24 cellular contexts compared by ENCODE assay signal in the genomic region with DNA sequence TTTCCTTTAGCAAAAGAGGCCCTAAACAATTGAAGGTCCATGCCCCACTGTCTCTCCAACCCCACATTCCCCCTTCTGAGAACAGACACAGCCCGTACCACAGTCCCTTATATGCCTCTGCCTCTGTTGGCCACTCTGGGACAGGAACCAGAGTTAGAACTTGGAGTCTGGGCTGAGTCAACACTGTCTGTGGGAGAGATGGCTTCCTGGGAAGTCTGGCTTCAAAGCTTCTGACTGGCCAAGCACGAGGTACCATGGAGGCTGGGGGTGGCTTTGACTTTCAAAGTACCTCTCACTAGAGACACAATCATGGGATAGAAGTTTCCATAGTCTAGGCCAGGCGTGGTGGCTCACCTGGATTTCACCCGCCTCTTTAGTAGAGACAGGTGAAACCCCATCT. TPM values are rescaled to one million over a fixed set of nuclear protein-coding genes. Genes with fewer than 3 reads are reported as not detected.
DNase-seq lines count a peak whose midpoint lies in the region; ATAC-seq and TF ChIP-seq lines count a peak whose summit lies in the region.
"Had no signal": no experiment of that assay in that cellular context is flagged by ENCODE, and none has a peak within 500 bp of the region (broad histone marks: within the 10 kb centered on the region; RNA-seq: fewer than 3 reads in every experiment).

No MANE protein-coding gene starts in this region.

- no peaks in the 10 kb centered on the region for H3K9me3 ChIP-seq in ascending aorta
- no peaks in the 10 kb centered on the region for H3K9me3 ChIP-seq in gastroesophageal sphincter
- no peaks in the 10 kb centered on the region for H3K9me3 ChIP-seq in stomach
- H3K9me3 ChIP-seq: pancreas, tibial nerve had no signal

- H3K4me3 ChIP-seq in ascending aorta (no peak overlapping the region), gastroesophageal sphincter (no peak overlapping the region), stomach (no peak overlapping the region)
- H3K4me3 ChIP-seq: pancreas, PC-9, tibial nerve had no signal

- TF ChIP-seq EP300 in gastroesophageal sphincter (IDR thresholded peaks at IDR 0.05), result no peak
- TF ChIP-seq EP300 in stomach (IDR thresholded peaks at IDR 0.05), result no peak

- 58 to 83% methylated on average over 1 to 2 of the region's 4 CpGs for WGBS in gastroesophageal sphincter (ENCODE audit: low coverage in 1 of 2), 2 donors
- 80 to 88% (median 82%) methylated on average over 4 of the region's 4 CpGs for WGBS in stomach, 5 donors

- H3K27me3 Mint-ChIP-seq in activated T-cell treated with anti-CD3 and anti-CD28 coated beads, Interleukin-2, amount 50 U/mL, for 24 hours, result no peaks in the 10 kb centered on the region
- no peaks in the 10 kb centered on the region for H3K27me3 Mint-ChIP-seq in activated T-cell treated with anti-CD3 and anti-CD28 coated beads, Interleukin-2, amount 50 U/mL, for 4 hours (ENCODE audit: low read depth)
- H3K27me3 Mint-ChIP-seq in activated CD8-positive, alpha-beta memory T cell treated with anti-CD3 and anti-CD28 coated beads, Interleukin-2, amount 10 ng/mL, durations not matched to agents 7 days and 5 days, result no peaks in the 10 kb centered on the region
- H3K27me3 Mint-ChIP-seq: activated CD4-positive, alpha-beta memory T cell treated with anti-CD3 and anti-CD28 coated beads, Interleukin-2, amount 10 ng/mL, durations not matched to agents 7 days and 5 days had no signal

- H3K4me3 Mint-ChIP-seq in activated T-cell treated with anti-CD3 and anti-CD28 coated beads, Interleukin-2, amount 50 U/mL, for 24 hours, result no peak overlapping the region
- no peak overlapping the region for H3K4me3 Mint-ChIP-seq in activated T-cell treated with anti-CD3 and anti-CD28 coated beads, Interleukin-2, amount 50 U/mL, for 4 hours
- H3K4me3 Mint-ChIP-seq in activated CD8-positive, alpha-beta memory T cell treated with anti-CD3 and anti-CD28 coated beads, Interleukin-2, amount 10 ng/mL, durations not matched to agents 7 days and 5 days, result no peak overlapping the region
- H3K4me3 Mint-ChIP-seq: activated CD4-positive, alpha-beta memory T cell treated with anti-CD3 and anti-CD28 coated beads, Interleukin-2, amount 10 ng/mL, durations not matched to agents 7 days and 5 days; natural killer cell; stimulated activated naive B cell treated with anti-CD40 and anti-IgM and Interleukin-4, amounts not matched to agents 10 μg/mL and 1 μg/mL and 100 μg/mL, for 72 hours had no signal

- no peak for TF ChIP-seq CTCF in ascending aorta (IDR thresholded peaks at IDR 0.05)
- TF ChIP-seq CTCF in gastroesophageal sphincter (IDR thresholded peaks at IDR 0.05), result no peak
- no peak for TF ChIP-seq CTCF in stomach (IDR thresholded peaks at IDR 0.05)

- H3K36me3 Mint-ChIP-seq in activated T-cell treated with anti-CD3 and anti-CD28 coated beads, Interleukin-2, amount 50 U/mL, for 24 hours (ENCODE audit: low read depth), result peaks cover 4% of the 10 kb centered on the region
- H3K36me3 Mint-ChIP-seq in activated T-cell treated with anti-CD3 and anti-CD28 coated beads, Interleukin-2, amount 50 U/mL, for 4 hours (ENCODE audit: insufficient read depth), result no peaks in the 10 kb centered on the region
- H3K36me3 Mint-ChIP-seq in activated CD8-positive, alpha-beta memory T cell treated with anti-CD3 and anti-CD28 coated beads, Interleukin-2, amount 10 ng/mL, durations not matched to agents 7 days and 5 days, result peaks cover 4% of the 10 kb centered on the region
- H3K36me3 Mint-ChIP-seq: natural killer cell; stimulated activated naive B cell treated with anti-CD40 and anti-IgM and Interleukin-4, amounts not matched to agents 10 μg/mL and 1 μg/mL and 100 μg/mL, for 72 hours had no signal

- H3K27me3 ChIP-seq in ascending aorta (no peaks in the 10 kb centered on the region), gastroesophageal sphincter (no peaks in the 10 kb centered on the region), stomach (no peaks in the 10 kb centered on the region)
- H3K27me3 ChIP-seq: pancreas had no signal

- H3K4me1 Mint-ChIP-seq in activated T-cell treated with anti-CD3 and anti-CD28 coated beads, Interleukin-2, amount 50 U/mL, for 24 hours (ENCODE audit: low read depth), result peaks cover 58% of the 10 kb centered on the region
- peaks cover 50% of the 10 kb centered on the region for H3K4me1 Mint-ChIP-seq in activated T-cell treated with anti-CD3 and anti-CD28 coated beads, Interleukin-2, amount 50 U/mL, for 4 hours (ENCODE audit: low read depth)
- peaks cover 41% of the 10 kb centered on the region for H3K4me1 Mint-ChIP-seq in activated CD8-positive, alpha-beta memory T cell treated with anti-CD3 and anti-CD28 coated beads, Interleukin-2, amount 10 ng/mL, durations not matched to agents 7 days and 5 days

- TF ChIP-seq POLR2A in gastroesophageal sphincter (IDR thresholded peaks at IDR 0.05) (no peak), stomach (IDR thresholded peaks at IDR 0.05) (no peak)

- CTCF ChIA-PET in activated CD8-positive, alpha-beta memory T cell treated with anti-CD3 and anti-CD28 coated beads, Interleukin-2, amount 10 ng/mL, durations not matched to agents 7 days and 5 days (lab: Charles Lee), result interaction anchor here (1.0 to 33.6 kb wide), 2 partner anchors 11 to 122 kb away, joined by 3 to 734 read pairs; a partner anchor contains a TSS

- no peak for ATAC-seq in activated T-cell treated with anti-CD3 and anti-CD28 coated beads, Interleukin-2, amount 50 U/mL, for 4 hours
- ATAC-seq in gastroesophageal sphincter (no peak), HG03565 (IDR thresholded peaks at IDR 0.05; ENCODE audit: unreplicated experiment) (no peak)
- ATAC-seq in activated CD8-positive, alpha-beta memory T cell treated with anti-CD3 and anti-CD28 coated beads, Interleukin-2, amount 10 ng/mL, durations not matched to agents 7 days and 5 days, result no peak
- ATAC-seq: activated CD4-positive, CD25-positive, alpha-beta regulatory T cell treated with anti-CD3 and anti-CD28 coated beads, Interleukin-2, amount 50 U/mL, for 24 hours; natural killer cell; pancreas; stimulated activated naive B cell treated with anti-CD40 and anti-IgM and Interleukin-4, amounts not matched to agents 10 μg/mL and 1 μg/mL and 100 μg/mL, for 72 hours had no signal

- intact Hi-C loops in ascending aorta (cut with DNase I), result loop anchor here (5.0 kb wide), 2 partner anchors 55 to 75 kb away; no protein-coding TSS in a partner anchor
- intact Hi-C loops in stomach (cut with DNase I; ENCODE audit: low total_unique reads), result loop anchor here (5.0 kb wide), 1 partner anchor 120 kb away; no protein-coding TSS in a partner anchor

- no peaks in the 10 kb centered on the region for H3K36me3 ChIP-seq in ascending aorta
- H3K36me3 ChIP-seq in gastroesophageal sphincter, result no peaks in the 10 kb centered on the region
- no peaks in the 10 kb centered on the region for H3K36me3 ChIP-seq in stomach
- H3K36me3 ChIP-seq: pancreas, tibial nerve had no signal

- no peak overlapping the region for H3K27ac Mint-ChIP-seq in activated T-cell treated with anti-CD3 and anti-CD28 coated beads, Interleukin-2, amount 50 U/mL, for 24 hours
- no peak overlapping the region for H3K27ac Mint-ChIP-seq in activated CD8-positive, alpha-beta memory T cell treated with anti-CD3 and anti-CD28 coated beads, Interleukin-2, amount 10 ng/mL, durations not matched to agents 7 days and 5 days
- H3K27ac Mint-ChIP-seq: activated CD4-positive, alpha-beta memory T cell treated with anti-CD3 and anti-CD28 coated beads, Interleukin-2, amount 10 ng/mL, durations not matched to agents 7 days and 5 days; natural killer cell; stimulated activated naive B cell treated with anti-CD40 and anti-IgM and Interleukin-4, amounts not matched to agents 10 μg/mL and 1 μg/mL and 100 μg/mL, for 72 hours had no signal

- H3K9me3 Mint-ChIP-seq in activated T-cell treated with anti-CD3 and anti-CD28 coated beads, Interleukin-2, amount 50 U/mL, for 24 hours, result no peaks in the 10 kb centered on the region
- no peaks in the 10 kb centered on the region for H3K9me3 Mint-ChIP-seq in activated T-cell treated with anti-CD3 and anti-CD28 coated beads, Interleukin-2, amount 50 U/mL, for 4 hours
- H3K9me3 Mint-ChIP-seq in activated CD8-positive, alpha-beta memory T cell treated with anti-CD3 and anti-CD28 coated beads, Interleukin-2, amount 10 ng/mL, durations not matched to agents 7 days and 5 days (ENCODE audit: low read depth), result no peaks in the 10 kb centered on the region
- H3K9me3 Mint-ChIP-seq: activated CD4-positive, alpha-beta memory T cell treated with anti-CD3 and anti-CD28 coated beads, Interleukin-2, amount 10 ng/mL, durations not matched to agents 7 days and 5 days; natural killer cell; stimulated activated naive B cell treated with anti-CD40 and anti-IgM and Interleukin-4, amounts not matched to agents 10 μg/mL and 1 μg/mL and 100 μg/mL, for 72 hours had no signal

- H3K27ac ChIP-seq in ascending aorta (peak overlapping the region; percentile 95), gastroesophageal sphincter (peak overlapping the region; percentile 83 to 94 (median 90)), stomach (peak overlapping the region in 3 of 5 donors; percentile 58 to 89 (median 79))
- H3K27ac ChIP-seq: 22Rv1, pancreas, PC-9 had no signal

- H3K4me1 ChIP-seq in ascending aorta, result peaks cover 3 to 50% of the 10 kb centered on the region in 2 donors
- H3K4me1 ChIP-seq in gastroesophageal sphincter, result peaks cover 5 to 54% (median 7%) of the 10 kb centered on the region in 3 donors
- peaks cover 5 to 43% (median 20%) of the 10 kb centered on the region in 4 donors for H3K4me1 ChIP-seq in stomach
- H3K4me1 ChIP-seq: pancreas had no signal

- peak; percentile 29 for DNase-seq in activated T-cell treated with anti-CD3 and anti-CD28 coated beads, Interleukin-2, amount 50 U/mL, for 24 hours
- no peak for DNase-seq in activated T-cell treated with anti-CD3 and anti-CD28 coated beads, Interleukin-2, amount 50 U/mL, for 4 hours
- DNase-seq in ascending aorta (ENCODE audit: low spot score in 2 of 2), result peak in 1 of 2 donors; percentile 57
- no peak for DNase-seq in stomach
- DNase-seq in effector CD8-positive, alpha-beta T cell (lab: John Stamatoyannopoulos, UW), result no peak
- no peak for DNase-seq in activated CD8-positive, alpha-beta memory T cell treated with anti-CD3 and anti-CD28 coated beads, Interleukin-2, amount 10 ng/mL, durations not matched to agents 7 days and 5 days
- DNase-seq: activated CD4-positive, alpha-beta memory T cell treated with anti-CD3 and anti-CD28 coated beads, Interleukin-2, amount 10 ng/mL, durations not matched to agents 7 days and 5 days; activated naive CD4-positive, alpha-beta T cell treated with Interleukin-2 at 50 U/mL for 16 hours; activated T-cell treated with anti-CD3 and anti-CD28 coated beads for 4 hours; central memory CD4-positive, alpha-beta T cell; kidney glomerular epithelial cell; mesendoderm; natural killer cell; NCI-H1417; NCI-H2107; pancreas; PC-9; SIG-M5; stimulated activated naive B cell treated with anti-CD40 and anti-IgM and Interleukin-4, amounts not matched to agents 10 μg/mL and 1 μg/mL and 100 μg/mL, for 72 hours had no signal

RNA-seq across cellular contexts. Expression of a gene that starts 14.9 kb away (rescaled TPM):
- total RNA-seq in activated T-cell treated with anti-CD3 and anti-CD28 coated beads, Interleukin-2, amount 50 U/mL, for 4 hours, result 10 to 100 TPM; 61.4 to 78.1 (median 71.9) TPM
- total RNA-seq in ascending aorta (189 TPM), gastroesophageal sphincter (100 to 1,000 TPM; 159 to 268 (median 176) TPM), stomach (100 to 1,000 TPM in 2 of 5 donors, 10 to 100 TPM in 3; 17.5 to 309 (median 49.2) TPM)
- polyA plus RNA-seq in stomach, result 10 to 100 TPM; 23.3 to 42.0 (median 30.8) TPM
- total RNA-seq in activated CD8-positive, alpha-beta memory T cell treated with anti-CD3 and anti-CD28 coated beads, Interleukin-2, amount 10 ng/mL, durations not matched to agents 7 days and 5 days, result 10 to 100 TPM; 49.7 to 51.5 TPM

RNA-seq across cellular contexts. Expression of a gene that starts 15.0 kb away (rescaled TPM):
- 10 to 100 TPM; 89.1 to 90.4 (median 90.3) TPM for total RNA-seq in activated T-cell treated with anti-CD3 and anti-CD28 coated beads, Interleukin-2, amount 50 U/mL, for 4 hours
- 123 TPM for total RNA-seq in ascending aorta
- 10 to 100 TPM; 17.9 to 35.6 (median 19.5) TPM for total RNA-seq in gastroesophageal sphincter
- total RNA-seq in stomach, result 10 to 100 TPM; 36.2 to 59.8 (median 48.1) TPM
- 10 to 100 TPM; 26.3 to 36.2 (median 34.2) TPM for polyA plus RNA-seq in stomach
- 10 to 100 TPM; 47.3 to 78.1 TPM for total RNA-seq in activated CD8-positive, alpha-beta memory T cell treated with anti-CD3 and anti-CD28 coated beads, Interleukin-2, amount 10 ng/mL, durations not matched to agents 7 days and 5 days
